9 cellular contexts compared by ENCODE assay signal in genomic region chr6:89084954-89085353, GRCh38. TPM values are rescaled to one million over a fixed set of nuclear protein-coding genes. Genes with fewer than 3 reads are reported as not detected.
DNase-seq lines count a peak whose midpoint lies in the region; ATAC-seq and TF ChIP-seq lines count a peak whose summit lies in the region.
"Had no signal": no experiment of that assay in that cellular context is flagged by ENCODE, and none has a peak within 500 bp of the region (broad histone marks: within the 10 kb centered on the region; RNA-seq: fewer than 3 reads in every experiment).

No MANE protein-coding gene starts in this region.

- no peak for TF ChIP-seq EP300 in esophagus muscularis mucosa (IDR thresholded peaks at IDR 0.05)

- 44% methylated on average over 3 of the region's 3 CpGs for WGBS in esophagus muscularis mucosa

- H3K4me1 ChIP-seq in esophagus muscularis mucosa: peaks cover 29 to 71% (median 51%) of the 10 kb centered on the region in 4 donors
- peaks cover 71% of the 10 kb centered on the region in 2 experiments for H3K4me1 ChIP-seq in neutrophil (ENCODE audit: control insufficient read depth in 1 of 2, insufficient read depth in 1 of 2, low read depth in 1 of 2, low read length in 1 of 2)
- peaks cover 0 to 75% of the 10 kb centered on the region in 2 donors for H3K4me1 ChIP-seq in left lung

- no peak for TF ChIP-seq POLR2A in esophagus muscularis mucosa (IDR thresholded peaks at IDR 0.05; ENCODE audit: low read depth)

- in situ Hi-C loops in SK-MEL-5 (cut with HindIII; ENCODE audit: low pct_unique_long_range_greater_than_20kb, low sequenced_read_pairs): no loop called here

- H3K27ac ChIP-seq in esophagus muscularis mucosa (replicated peaks in 1 of 4) (peak overlapping the region in 3 of 4 donors; percentile 18 to 100 (median 100)), neutrophil (peak overlapping the region; percentile 99), left lung (peak overlapping the region in 1 of 2 donors; percentile 37)

- DNase-seq in ELR (ENCODE audit: low read depth): peak; percentile 30
- DNase-seq in SK-MEL-5 (ENCODE audit: low read depth, low spot score): peak; percentile 17
- DNase-seq in esophagus muscularis mucosa (ENCODE audit: extremely low spot score): peak; percentile 31
- no peak for DNase-seq in left lung
- no peak for DNase-seq in Right ventricle myocardium inferior (ENCODE audit: missing footprints)
- DNase-seq: spleen had no signal

- H3K9me3 ChIP-seq in esophagus muscularis mucosa (no peaks in the 10 kb centered on the region), neutrophil (no peaks in the 10 kb centered on the region), left lung (no peaks in the 10 kb centered on the region)
- H3K9me3 ChIP-seq: spleen had no signal

- intact Hi-C loops in esophagus muscularis mucosa (cut with DNase I) (loop anchor here (5.0 kb wide), 1 partner anchor 63 kb away; no protein-coding TSS in a partner anchor), left lung (cut with DNase I) (no loop called here), Right ventricle myocardium inferior (cut with DNase I) (loop anchor here (5.0 kb wide), 2 partner anchors 62 to 63 kb away; partner anchors contain the start of gene PM20D2)

- TF ChIP-seq CTCF in esophagus muscularis mucosa (IDR thresholded peaks at IDR 0.05) (no peak), neutrophil (IDR thresholded peaks at IDR 0.05) (no peak), left lung (IDR thresholded peaks at IDR 0.05) (no peak)

- ATAC-seq in left lung: no peak
- ATAC-seq in Right ventricle myocardium inferior: no peak
- ATAC-seq in HG03280 (IDR thresholded peaks at IDR 0.05; ENCODE audit: unreplicated experiment): no peak
- ATAC-seq: esophagus mucosa had no signal

- H3K27me3 ChIP-seq in esophagus muscularis mucosa (no peaks in the 10 kb centered on the region), neutrophil (no peaks in the 10 kb centered on the region), left lung (no peaks in the 10 kb centered on the region)
- H3K27me3 ChIP-seq: spleen had no signal

- peak overlapping the region in 1 of 4 donors; percentile 6 for H3K4me3 ChIP-seq in esophagus muscularis mucosa
- H3K4me3 ChIP-seq in neutrophil (ENCODE audit: low read depth in 1 of 2, low read length in 1 of 2): peak overlapping the region in 1 of 2 experiments; percentile 1
- no peak overlapping the region for H3K4me3 ChIP-seq in left lung

- H3K36me3 ChIP-seq in esophagus muscularis mucosa (peaks cover 22 to 34% (median 28%) of the 10 kb centered on the region in 4 donors), neutrophil (peaks cover 42% of the 10 kb centered on the region), left lung (peaks cover 0 to 36% of the 10 kb centered on the region in 2 donors)

RNA-seq across cellular contexts. Expression of gene PNRC1, which starts 4.4 kb away (rescaled TPM):
- 32.4 and 35.4 TPM in 2 replicates for total RNA-seq in SK-MEL-5 (2014; rRNA removed; shearing (Covaris generic))
- polyA plus RNA-seq in SK-MEL-5 (2015; cell fraction: cytosol; rRNA removed): 32.8 and 34.1 TPM in 2 replicates
- polyA plus RNA-seq in SK-MEL-5 (2015; cell fraction: nucleus; rRNA removed): 28.5 and 40.2 TPM in 2 replicates
- total RNA-seq in esophagus muscularis mucosa (100 to 1,000 TPM; 285 to 486 (median 315) TPM), left lung (100 to 1,000 TPM; 143 to 153 TPM), Right ventricle myocardium inferior (139 TPM)

RNA-seq across cellular contexts. Expression of gene SRSF12, which starts 32.9 kb away (rescaled TPM):
- total RNA-seq in SK-MEL-5 (2014; rRNA removed; shearing (Covaris generic)): 0.13 and 0.21 TPM in 2 replicates
- polyA plus RNA-seq in SK-MEL-5 (2015; cell fraction: cytosol; rRNA removed): 0.19 and 0.30 TPM in 2 replicates
- polyA plus RNA-seq in SK-MEL-5 (2015; cell fraction: nucleus; rRNA removed): 0.42 TPM in 1 of 2 replicates, not detected in the other
- total RNA-seq in esophagus muscularis mucosa: 1 to 10 TPM in 2 of 4 donors, under 1 TPM in 1, not detected in 1; 0.97 to 2.0 (median 1.2) TPM
- total RNA-seq in left lung: under 1 TPM; 0.63 to 0.76 TPM
- total RNA-seq in Right ventricle myocardium inferior: 0.24 TPM

Comparison
In these comparisons a context has a peak if more than half of its experiments do, and no peak if none do; other contexts are left out.
1. DNase-seq: peak in ELR (single experiment), SK-MEL-5 (single experiment) and esophagus muscularis mucosa (single experiment); none in left lung (0 of 2) and Right ventricle myocardium inferior (single experiment).
2. intact Hi-C loops: an anchor here in esophagus muscularis mucosa (5.0 kb wide) and Right ventricle myocardium inferior (5.0 kb wide); none called in left lung.